ENCODE assay signal across 10 cellular contexts in genomic region chr1:8903908-8904650, GRCh38. TPM values are rescaled to one million over a fixed set of nuclear protein-coding genes. Genes with fewer than 3 reads are reported as not detected.
DNase-seq lines count a peak whose midpoint lies in the region; ATAC-seq, FAIRE-seq and TF ChIP-seq lines count a peak whose summit lies in the region.
"Had no signal": no experiment of that assay in that cellular context is flagged by ENCODE, and none has a peak within 500 bp of the region (broad histone marks: within the 10 kb centered on the region; RNA-seq: fewer than 3 reads in every experiment).

No MANE protein-coding gene starts in this region.

- H4K20me1 ChIP-seq in SK-N-SH (ENCODE audit: insufficient read depth) = no peaks in the 10 kb centered on the region

- CTCF ChIA-PET in HEK293 (lab: Yijun Ruan, JAX) (interaction anchor here (0.8 to 1.1 kb wide), 2 partner anchors 14 to 37 kb away, joined by 3 to 4 read pairs; no protein-coding TSS in a partner anchor), SK-N-SH (lab: Yijun Ruan, JAX) (interaction anchor here (1.0 to 1.6 kb wide), 2 partner anchors 14 to 42 kb away, joined by 3 to 6 read pairs; no protein-coding TSS in a partner anchor)

- H3K27me3 ChIP-seq in SK-N-SH (ENCODE audit: insufficient read depth) (no peaks in the 10 kb centered on the region), foreskin keratinocyte (no peaks in the 10 kb centered on the region)

- ATAC-seq in foreskin keratinocyte (peak; percentile 53), HG03196 (IDR thresholded peaks at IDR 0.05; ENCODE audit: unreplicated experiment) (no peak), HG02884 (IDR thresholded peaks at IDR 0.05; ENCODE audit: unreplicated experiment) (no peak)

- peak overlapping the region; percentile 48 for H3K4me2 ChIP-seq in SK-N-SH

- H3K36me3 ChIP-seq in HEK293 (ENCODE audit: control insufficient read depth in 2 of 2, insufficient read depth in 1 of 2, low read length in 2 of 2) (no peaks in the 10 kb centered on the region), SK-N-SH (replicated peaks in 1 of 2; ENCODE audit: control insufficient read depth in 1 of 2, insufficient read depth in 2 of 2, low read length in 1 of 2) (no peaks in the 10 kb centered on the region)

- H2AFZ ChIP-seq in SK-N-SH (ENCODE audit: low read depth) = no peak overlapping the region

- peaks cover 43% of the 10 kb centered on the region for H3F3A ChIP-seq in SK-N-SH (replicated peaks; ENCODE audit: insufficient read depth)

- H3K4me1 ChIP-seq in HEK293 (ENCODE audit: control insufficient read depth, insufficient read depth, low read length) = no peaks in the 10 kb centered on the region
- H3K4me1 ChIP-seq in SK-N-SH (ENCODE audit: control insufficient read depth in 1 of 2, insufficient read depth in 2 of 2, low read depth in 1 of 2, low read length in 1 of 2) = peaks cover 10 to 17% of the 10 kb centered on the region in 2 experiments; a peak in 3 of 4 replicates
- peaks cover 45% of the 10 kb centered on the region for H3K4me1 ChIP-seq in foreskin keratinocyte

- TF ChIP-seq EP300 in SK-N-SH (IDR thresholded peaks at IDR 0.05; ENCODE audit: borderline replicate concordance in 1 of 2, low read depth in 1 of 2, low read length in 1 of 2) = peak in 1 of 2 experiments; percentile 75; a peak in 2 of 4 replicates

- H3K27ac ChIP-seq in HEK293 (ENCODE audit: extremely low read depth, low read depth, low read length) = no peak overlapping the region
- H3K27ac ChIP-seq in SK-N-SH (ENCODE audit: low read depth in 2 of 2, low read length in 1 of 2) = peak overlapping the region; percentile 41 to 80; a peak in 3 of 4 replicates
- no peak overlapping the region for H3K27ac ChIP-seq in foreskin keratinocyte
- H3K27ac ChIP-seq: HL-60 had no signal

- no peak for TF ChIP-seq RAD21 in SK-N-SH (IDR thresholded peaks at IDR 0.05; ENCODE audit: low read length)

- FAIRE-seq in GM19239 (lab: Jason Lieb, UNC) = no peak
- FAIRE-seq: colon had no signal

- TF ChIP-seq CTCF in HEK293 (tag by site-specific recombination; IDR thresholded peaks at IDR 0.05) (no peak), SK-N-SH (IDR thresholded peaks at IDR 0.05) (no peak), foreskin keratinocyte (conservative IDR thresholded peaks at IDR 0.05) (no peak)

- WGBS in SK-N-SH (ENCODE audit: low lambda C conversion rate) = 50% methylated on average over 6 of the region's 6 CpGs

- H3K4me3 ChIP-seq in HEK293 (ENCODE audit: low read depth, low read length) = no peak overlapping the region
- no peak overlapping the region for H3K4me3 ChIP-seq in SK-N-SH (ENCODE audit: low read depth in 2 of 2, low read length in 1 of 2)
- H3K4me3 ChIP-seq in skeletal muscle cell (ENCODE audit: low read depth, low read length) = no peak overlapping the region

- no peaks in the 10 kb centered on the region for H3K9me3 ChIP-seq in HEK293 (ENCODE audit: control insufficient read depth, insufficient read depth, low read depth, low read length)
- H3K9me3 ChIP-seq in SK-N-SH = no peaks in the 10 kb centered on the region

- DNase-seq in SK-N-SH (peak; percentile 49), foreskin keratinocyte (peak; percentile 92 to 96), skeletal muscle cell (ENCODE audit: low read depth) (peak; percentile 82), AML-193 (lab: John Stamatoyannopoulos, UW) (no peak), GM19239 (ENCODE audit: insufficient read length, low spot score) (no peak)

- H3K9ac ChIP-seq in SK-N-SH = no peak overlapping the region; the same call in 1 of the 2 replicates

- no peaks in the 10 kb centered on the region for H3K79me2 ChIP-seq in SK-N-SH (ENCODE audit: insufficient read depth)

- H3K9me2 ChIP-seq in SK-N-SH = no peaks in the 10 kb centered on the region

- POLR2A ChIA-PET in HEK293 (lab: Yijun Ruan, JAX) (no interaction called here), SK-N-SH (lab: Yijun Ruan, JAX) (no interaction called here)

TF ChIP-seq in HEK293, 187 proteins besides CTCF, POLR2A, EP300 and RAD21 (continues in another document):
- TF ChIP-seq BCL6B (tag by site-specific recombination; IDR thresholded peaks at IDR 0.05) (no peak), TCF7L2 (IDR thresholded peaks at IDR 0.05; ENCODE audit: borderline replicate concordance, low read depth, low read length) (no peak), ZNF132 (tag by site-specific recombination; IDR thresholded peaks at IDR 0.05; ENCODE audit: borderline replicate concordance) (no peak), ZNF777 (tag by site-specific recombination; IDR thresholded peaks at IDR 0.05; ENCODE audit: borderline replicate concordance) (no peak), HIC1 (tag by site-specific recombination; IDR thresholded peaks at IDR 0.05) (no peak)

TF ChIP-seq in SK-N-SH, 30 proteins besides CTCF, POLR2A, EP300 and RAD21 (continues in another document):
- TF ChIP-seq CHD2 (IDR thresholded peaks at IDR 0.05; ENCODE audit: low read length, partially characterized antibody) (no peak), NRF1 (IDR thresholded peaks at IDR 0.05; ENCODE audit: low read depth, low read length) (no peak), EZH2phosphoT487 (IDR thresholded peaks at IDR 0.05; ENCODE audit: borderline replicate concordance, low read depth) (no peak), TCF12 (IDR thresholded peaks at IDR 0.05) (peak; percentile 83), FOXM1 (IDR thresholded peaks at IDR 0.05; ENCODE audit: low read depth) (no peak), TEAD4 (IDR thresholded peaks at IDR 0.05; ENCODE audit: borderline replicate concordance, insufficient read depth) (peak; percentile 95), MXI1 (IDR thresholded peaks at IDR 0.05; ENCODE audit: low read depth, low read length) (no peak), MEF2A (IDR thresholded peaks at IDR 0.05; ENCODE audit: borderline replicate concordance, low read depth) (no peak; the same call in 1 of the 2 replicates), MAX (IDR thresholded peaks at IDR 0.05; ENCODE audit: low read depth) (peak; percentile 27; the same call in 1 of the 2 replicates), RFX5 (IDR thresholded peaks at IDR 0.05; ENCODE audit: low read length) (no peak), USF1 (IDR thresholded peaks at IDR 0.05; ENCODE audit: borderline replicate concordance, low read depth) (no peak), NFIC (IDR thresholded peaks at IDR 0.05; ENCODE audit: borderline replicate concordance) (peak; percentile 99), IRF3 (IDR thresholded peaks at IDR 0.05; ENCODE audit: low read depth, low read length) (no peak), RCOR1 (IDR thresholded peaks at IDR 0.05; ENCODE audit: low read length) (no peak), ELF1 (IDR thresholded peaks at IDR 0.05) (no peak; the same call in 1 of the 2 replicates), PBX3 (IDR thresholded peaks at IDR 0.05) (peak; percentile 71), SMC3 (IDR thresholded peaks at IDR 0.05; ENCODE audit: low read depth, low read length) (no peak), GATA2 (CRISPR knock-in tag; IDR thresholded peaks at IDR 0.05) (no peak), FOXJ3 (CRISPR knock-in tag; IDR thresholded peaks at IDR 0.05) (no peak)

RNA-seq across cellular contexts. Expression of gene ENO1, which starts 25.6 kb away (rescaled TPM):
- polyA plus RNA-seq in SK-N-SH (2012; rRNA removed) = 1,578 and 1,599 TPM in 2 replicates
- polyA plus RNA-seq in SK-N-SH (2012; cell fraction: cytosol; rRNA removed) = 1,008 and 1,227 TPM in 2 replicates
- polyA plus RNA-seq in SK-N-SH (2012; cell fraction: nucleus; rRNA removed) = 1,203 and 1,510 TPM in 2 replicates
- 2,474 and 2,598 TPM in 2 replicates for total RNA-seq in foreskin keratinocyte
- polyA plus RNA-seq in foreskin keratinocyte = 2,513 and 2,566 TPM in 2 replicates

RNA-seq across cellular contexts. Expression of gene CA6, which starts 41.6 kb away (rescaled TPM):
- polyA plus RNA-seq in SK-N-SH (2012; rRNA removed) (not detected in 2 replicates), foreskin keratinocyte (not detected in 2 replicates)
- not detected in 2 replicates for polyA plus RNA-seq in SK-N-SH (2012; cell fraction: cytosol; rRNA removed)
- polyA plus RNA-seq in SK-N-SH (2012; cell fraction: nucleus; rRNA removed) = not detected in 2 replicates
- total RNA-seq in foreskin keratinocyte = not detected in 2 replicates

Comparison
In these comparisons a context has a peak if more than half of its experiments do, and no peak if none do; other contexts are left out.
1. H3K27ac ChIP-seq: peak in SK-N-SH (2 of 2); none in HEK293 (single experiment) and foreskin keratinocyte (single experiment).
2. DNase-seq: peak in SK-N-SH (single experiment), foreskin keratinocyte (2 of 2) and skeletal muscle cell (single experiment); none in AML-193 (0 of 2) and GM19239 (single experiment).
3. Of the 4 proteins assayed by ChIP-seq in both HEK293 and SK-N-SH: peak only in HEK293: none; only in SK-N-SH: PBX3, REST and YY1; in both: none; in neither: 1.